Comparison of ENCODE assay signal across 1 cellular context in the genomic region with DNA sequence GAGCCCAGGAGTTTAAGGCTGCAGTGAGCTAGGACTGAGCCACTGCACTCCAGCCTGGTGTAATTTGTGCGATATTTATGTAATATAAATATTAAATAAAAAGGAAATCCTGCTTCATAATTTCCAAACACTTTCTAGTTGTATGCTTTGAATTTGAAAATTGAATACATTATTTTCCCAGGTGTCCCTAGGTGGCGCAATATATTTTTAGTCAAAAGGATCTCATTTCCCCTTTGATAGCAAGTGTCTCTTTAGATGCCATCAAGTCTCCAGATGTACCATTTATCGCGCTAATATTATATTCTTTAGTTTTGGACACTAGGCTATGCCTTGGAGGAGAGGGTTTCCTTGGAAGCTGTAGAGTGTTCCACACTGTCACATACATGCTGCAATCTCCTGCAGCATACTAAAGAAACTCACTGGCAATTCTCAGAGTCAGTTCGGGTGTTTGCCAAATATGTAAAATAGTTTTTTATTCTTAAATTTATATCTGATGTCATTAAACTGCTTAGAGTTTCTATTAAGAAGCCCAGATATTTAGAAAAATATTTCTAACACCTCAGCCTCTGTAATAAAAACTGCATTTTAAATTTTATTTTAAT.
TF ChIP-seq lines count a peak whose summit lies in the region.

No MANE protein-coding gene starts in this region.

TF ChIP-seq in liver, 16 proteins besides CTCF, POLR2A, EP300 and RAD21 (continued from another document):
- TF ChIP-seq, protein P1, sequence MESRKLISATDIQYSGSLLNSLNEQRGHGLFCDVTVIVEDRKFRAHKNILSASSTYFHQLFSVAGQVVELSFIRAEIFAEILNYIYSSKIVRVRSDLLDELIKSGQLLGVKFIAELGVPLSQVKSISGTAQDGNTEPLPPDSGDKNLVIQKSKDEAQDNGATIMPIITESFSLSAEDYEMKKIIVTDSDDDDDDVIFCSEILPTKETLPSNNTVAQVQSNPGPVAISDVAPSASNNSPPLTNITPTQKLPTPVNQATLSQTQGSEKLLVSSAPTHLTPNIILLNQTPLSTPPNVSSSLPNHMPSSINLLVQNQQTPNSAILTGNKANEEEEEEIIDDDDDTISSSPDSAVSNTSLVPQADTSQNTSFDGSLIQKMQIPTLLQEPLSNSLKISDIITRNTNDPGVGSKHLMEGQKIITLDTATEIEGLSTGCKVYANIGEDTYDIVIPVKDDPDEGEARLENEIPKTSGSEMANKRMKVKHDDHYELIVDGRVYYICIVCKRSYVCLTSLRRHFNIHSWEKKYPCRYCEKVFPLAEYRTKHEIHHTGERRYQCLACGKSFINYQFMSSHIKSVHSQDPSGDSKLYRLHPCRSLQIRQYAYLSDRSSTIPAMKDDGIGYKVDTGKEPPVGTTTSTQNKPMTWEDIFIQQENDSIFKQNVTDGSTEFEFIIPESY (IDR thresholded peaks at IDR 0.05): no peak
- TF ChIP-seq NR2F2 (IDR thresholded peaks at IDR 0.05) (no peak), SP1 (IDR thresholded peaks at IDR 0.05) (no peak), TAF1 (conservative IDR thresholded peaks at IDR 0.05) (no peak), JUND (IDR thresholded peaks at IDR 0.05) (no peak), GABPA (IDR thresholded peaks at IDR 0.05 in 1 of 2, conservative IDR thresholded peaks at IDR 0.05 in 1 of 2) (no peak)
- TF ChIP-seq, protein P2, sequence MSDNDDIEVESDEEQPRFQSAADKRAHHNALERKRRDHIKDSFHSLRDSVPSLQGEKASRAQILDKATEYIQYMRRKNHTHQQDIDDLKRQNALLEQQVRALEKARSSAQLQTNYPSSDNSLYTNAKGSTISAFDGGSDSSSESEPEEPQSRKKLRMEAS (IDR thresholded peaks at IDR 0.05): no peak
